ENCODE assay signal across 8 cellular contexts in the genomic region with DNA sequence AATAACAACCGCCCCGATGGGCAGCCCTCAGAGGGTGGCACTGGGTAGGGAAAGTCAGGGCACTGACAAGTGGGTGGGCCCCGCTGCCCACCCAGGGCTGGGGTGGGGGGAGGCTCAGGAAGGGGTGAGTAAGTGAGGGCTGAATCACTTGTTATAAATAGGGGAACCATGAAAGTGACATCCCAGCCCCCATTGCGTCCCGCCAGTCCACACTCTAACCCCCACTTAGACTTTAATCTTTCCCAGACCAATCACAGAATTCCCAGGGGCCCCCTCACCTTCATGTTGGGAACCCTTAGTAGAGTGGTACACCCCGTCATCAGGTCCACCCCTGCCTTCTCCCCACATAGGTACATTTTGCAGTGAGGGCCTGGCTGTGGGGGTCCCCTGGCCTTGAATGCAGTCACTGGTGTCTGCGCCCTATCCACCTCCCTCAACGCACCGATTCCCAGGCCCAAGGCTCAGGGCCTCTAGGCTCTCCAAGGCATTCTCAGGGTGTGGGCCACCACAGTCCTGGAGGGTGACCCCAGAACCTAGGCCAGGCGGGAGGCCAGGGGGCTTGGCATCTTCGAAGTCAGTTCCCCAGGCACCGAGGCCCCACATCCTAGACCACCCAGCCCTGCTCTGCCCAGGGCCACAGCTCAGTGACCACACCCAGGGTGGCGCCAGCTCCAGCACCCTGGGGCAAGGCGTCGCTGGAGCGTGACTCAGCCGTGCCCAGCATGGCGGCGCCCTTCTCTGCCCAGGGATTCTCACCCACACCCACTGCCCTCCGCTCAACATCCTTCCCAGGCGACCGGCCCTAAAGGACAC. TPM values are rescaled to one million over a fixed set of nuclear protein-coding genes. Genes with fewer than 3 reads are reported as not detected.
DNase-seq lines count a peak whose midpoint lies in the region; ATAC-seq and TF ChIP-seq lines count a peak whose summit lies in the region.

No MANE protein-coding gene starts in this region.

- peak overlapping the region; percentile 89 for H3K9ac ChIP-seq in muscle layer of colon (ENCODE audit: low read length)

- intact Hi-C loops in dorsolateral prefrontal cortex (cut with DNase I): no loop called here

- H3K27ac ChIP-seq in dorsolateral prefrontal cortex (peak overlapping the region; percentile 15 to 96 (median 89)), muscle layer of colon (ENCODE audit: low read depth, low read length) (peak overlapping the region; percentile 99)

- no peaks in the 10 kb centered on the region for H3K27me3 ChIP-seq in dorsolateral prefrontal cortex
- H3K27me3 ChIP-seq in muscle layer of colon (ENCODE audit: control insufficient read depth in 1 of 2, insufficient read depth in 2 of 2, low read length in 2 of 2): no peaks in the 10 kb centered on the region

- in situ Hi-C loops in KBM-7 (cut with MboI; ENCODE audit: low pct_unique_long_range_greater_than_20kb, low sequenced_read_pairs): loop anchor here (10.0 kb wide), 1 partner anchor 55 kb away; no protein-coding TSS in a partner anchor

- DNase-seq in AG04449 (ENCODE audit: low read depth, low spot score) (no peak), UCSD-AML1 (lab: John Stamatoyannopoulos, UW; ENCODE audit: unreplicated experiment) (peak; percentile 59), dorsolateral prefrontal cortex (no peak), KBM-7 (no peak), NCI-H524 treated with DMSO at 0.1 percent for 48 hours (lab: John Stamatoyannopoulos, UW) (no peak)

- H3K9me3 ChIP-seq in muscle layer of colon (ENCODE audit: low read length): no peaks in the 10 kb centered on the region

- CTCF ChIA-PET in AG04449 (lab: Yijun Ruan, JAX): interaction anchor here (1.4 to 7.0 kb wide), 2 partner anchors 23 to 56 kb away, joined by 4 to 61 read pairs; no protein-coding TSS in a partner anchor

- POLR2A ChIA-PET in AG04449 (lab: Yijun Ruan, JAX): interaction anchor here (0.6 to 9.0 kb wide), 9 partner anchors 7 to 75 kb away, joined by 3 to 149 read pairs (median 6); partner anchors contain the start of gene MRI1

- H3K36me3 ChIP-seq in muscle layer of colon (ENCODE audit: insufficient read depth, low read length): peaks cover 14% of the 10 kb centered on the region

- ATAC-seq in HG02970 (IDR thresholded peaks at IDR 0.05; ENCODE audit: low FRiP score, unreplicated experiment) (peak; percentile 1), GM21526 (IDR thresholded peaks at IDR 0.05; ENCODE audit: low FRiP score, unreplicated experiment) (no peak)

- TF ChIP-seq CTCF in AG04449 (IDR thresholded peaks at IDR 0.05; ENCODE audit: insufficient read depth, low read length, missing control alignments) (no peak), dorsolateral prefrontal cortex (IDR thresholded peaks at IDR 0.05 in 54 of 56, conservative IDR thresholded peaks at IDR 0.05 in 2 of 56; ENCODE audit: low read depth in 1 of 56, partially characterized antibody in 56 of 56) (no peak)

- peak overlapping the region; percentile 91 for H3K4me3 ChIP-seq in AG04449 (ENCODE audit: low read depth, low read length)
- peak overlapping the region in 57 of 59 donors; percentile 3 to 87 (median 73) for H3K4me3 ChIP-seq in dorsolateral prefrontal cortex
- H3K4me3 ChIP-seq in muscle layer of colon (ENCODE audit: low read depth in 1 of 2, low read length in 2 of 2): peak overlapping the region; percentile 81

- peaks cover 61% of the 10 kb centered on the region for H3K4me1 ChIP-seq in muscle layer of colon (ENCODE audit: insufficient read depth, low read length)

RNA-seq across cellular contexts. Expression of gene NANOS3, which starts 36.8 kb away (rescaled TPM):
- 10 to 100 TPM in 110 of 120 experiments, 1 to 10 TPM in 10; 4.1 to 33.8 (median 17.0) TPM for total RNA-seq in dorsolateral prefrontal cortex

RNA-seq across cellular contexts. Expression of gene ZSWIM4, which starts 44.9 kb away (rescaled TPM):
- 1 to 10 TPM; 4.0 to 10.0 (median 6.6) TPM for total RNA-seq in dorsolateral prefrontal cortex
